Comparison of ENCODE assay signal across 1 cellular context in the genomic region with DNA sequence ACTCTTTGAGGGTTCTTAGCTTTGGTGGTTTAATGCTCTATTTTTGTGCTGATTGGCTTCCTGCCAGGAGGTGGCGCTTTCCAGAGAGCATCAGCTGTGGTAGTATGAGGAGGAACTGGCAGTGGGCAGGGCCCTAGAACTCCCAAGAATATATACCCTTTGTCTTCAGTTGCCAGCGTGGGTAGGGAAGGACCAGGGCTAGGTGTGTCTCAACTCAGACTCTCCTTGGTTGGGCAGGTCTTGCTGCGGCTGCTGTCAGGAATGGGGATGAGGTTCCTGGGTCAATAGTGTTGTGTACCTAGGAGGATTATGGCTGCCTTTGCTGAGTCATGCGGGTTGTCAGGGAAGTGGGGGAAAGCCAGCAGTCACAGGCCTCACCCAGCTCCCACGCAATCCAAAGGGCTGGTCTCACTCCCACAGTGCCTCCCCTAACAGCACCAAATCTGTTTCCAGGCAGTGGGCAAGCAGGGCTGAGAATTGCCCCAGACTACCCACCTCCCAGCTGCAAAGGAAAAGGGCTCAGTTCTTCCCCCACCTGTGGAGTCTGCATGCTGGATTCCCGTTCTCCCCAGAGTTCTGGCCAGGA.
TF ChIP-seq lines count a peak whose summit lies in the region.

No MANE protein-coding gene starts in this region.

TF ChIP-seq in HepG2, 621 proteins besides CTCF, POLR2A, EP300 and RAD21 (continued from another document):
- TF ChIP-seq, protein P1, sequence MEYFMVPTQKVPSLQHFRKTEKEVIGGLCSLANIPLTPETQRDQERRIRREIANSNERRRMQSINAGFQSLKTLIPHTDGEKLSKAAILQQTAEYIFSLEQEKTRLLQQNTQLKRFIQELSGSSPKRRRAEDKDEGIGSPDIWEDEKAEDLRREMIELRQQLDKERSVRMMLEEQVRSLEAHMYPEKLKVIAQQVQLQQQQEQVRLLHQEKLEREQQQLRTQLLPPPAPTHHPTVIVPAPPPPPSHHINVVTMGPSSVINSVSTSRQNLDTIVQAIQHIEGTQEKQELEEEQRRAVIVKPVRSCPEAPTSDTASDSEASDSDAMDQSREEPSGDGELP (IDR thresholded peaks at IDR 0.05; ENCODE audit: borderline replicate concordance, low read depth): peak; percentile 47; the same call in 1 of the 2 replicates
- 0 out of 4 replicates have a peak, but pooled peaks of 1 of the 2 experiments have one; percentile 9 for TF ChIP-seq MAFK (conservative IDR thresholded peaks at IDR 0.05 in 1 of 2, IDR thresholded peaks at IDR 0.05 in 1 of 2; ENCODE audit: low read length in 2 of 2)
- TF ChIP-seq NFE2 (CRISPR knock-in tag; IDR thresholded peaks at IDR 0.05): peak; percentile 40; the same call in 1 of the 2 replicates
- TF ChIP-seq, protein P2, sequence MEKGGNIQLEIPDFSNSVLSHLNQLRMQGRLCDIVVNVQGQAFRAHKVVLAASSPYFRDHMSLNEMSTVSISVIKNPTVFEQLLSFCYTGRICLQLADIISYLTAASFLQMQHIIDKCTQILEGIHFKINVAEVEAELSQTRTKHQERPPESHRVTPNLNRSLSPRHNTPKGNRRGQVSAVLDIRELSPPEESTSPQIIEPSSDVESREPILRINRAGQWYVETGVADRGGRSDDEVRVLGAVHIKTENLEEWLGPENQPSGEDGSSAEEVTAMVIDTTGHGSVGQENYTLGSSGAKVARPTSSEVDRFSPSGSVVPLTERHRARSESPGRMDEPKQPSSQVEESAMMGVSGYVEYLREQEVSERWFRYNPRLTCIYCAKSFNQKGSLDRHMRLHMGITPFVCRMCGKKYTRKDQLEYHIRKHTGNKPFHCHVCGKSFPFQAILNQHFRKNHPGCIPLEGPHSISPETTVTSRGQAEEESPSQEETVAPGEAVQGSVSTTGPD (CRISPR knock-in tag; IDR thresholded peaks at IDR 0.05): no peak
- TF ChIP-seq SP4 (CRISPR knock-in tag; IDR thresholded peaks at IDR 0.05): no peak
- peak; percentile 51 for TF ChIP-seq NFE2L2 (IDR thresholded peaks at IDR 0.05; ENCODE audit: low read length)
- TF ChIP-seq FOSL2 (CRISPR knock-in tag; IDR thresholded peaks at IDR 0.05): peak; percentile 30; the same call in 1 of the 2 replicates
